Comparison of ENCODE assay signal across 15 cellular contexts in the genomic region with DNA sequence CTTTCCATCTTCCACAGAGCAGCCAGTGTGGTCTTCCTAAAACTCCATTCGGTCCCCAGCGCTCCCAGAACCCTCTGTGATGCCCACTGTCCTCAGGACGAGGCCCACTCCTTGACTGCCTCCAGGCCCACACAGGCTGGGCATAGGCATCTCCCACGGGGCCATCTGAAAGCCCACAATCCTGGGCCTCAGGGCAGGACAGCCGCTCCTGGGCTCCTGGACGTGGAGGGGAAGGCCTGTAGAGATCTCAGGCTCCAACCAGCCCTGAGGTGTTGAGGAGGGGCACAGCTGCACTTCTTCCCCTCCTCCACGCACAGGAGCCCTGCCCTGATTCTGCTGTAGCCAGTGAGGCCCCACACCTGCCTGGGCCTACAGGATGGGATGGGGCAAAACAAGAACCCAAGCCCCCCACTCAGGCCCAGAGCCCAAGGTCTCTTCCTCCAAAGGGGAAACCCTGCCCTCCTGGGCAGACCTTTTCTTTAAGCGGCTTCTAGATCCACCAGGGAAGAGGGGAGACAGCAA.
DNase-seq lines count a peak whose midpoint lies in the region; ATAC-seq and TF ChIP-seq lines count a peak whose summit lies in the region.
"Had no signal": no experiment of that assay in that cellular context is flagged by ENCODE, and none has a peak within 500 bp of the region (broad histone marks: within the 10 kb centered on the region; RNA-seq: fewer than 3 reads in every experiment).

No MANE protein-coding gene starts in this region.

- H2AFZ ChIP-seq in Loucy (ENCODE audit: low read length): no peak overlapping the region

- peak overlapping the region; percentile 97 for H3K27ac Mint-ChIP-seq in stimulated activated naive B cell treated with anti-CD40 and anti-IgM and Interleukin-4, amounts not matched to agents 10 μg/mL and 1 μg/mL and 100 μg/mL, for 72 hours

- H3K79me2 ChIP-seq in Loucy (ENCODE audit: insufficient read depth, low read length): no peaks in the 10 kb centered on the region

- no peak for ATAC-seq in stimulated activated naive B cell treated with anti-CD40 and anti-IgM and Interleukin-4, amounts not matched to agents 10 μg/mL and 1 μg/mL and 100 μg/mL, for 72 hours (replicated peaks)
- no peak for ATAC-seq in HG02870 (IDR thresholded peaks at IDR 0.05; ENCODE audit: unreplicated experiment)
- ATAC-seq in HG02642 (IDR thresholded peaks at IDR 0.05; ENCODE audit: poor library complexity, unreplicated experiment): no peak

- H3K4me3 Mint-ChIP-seq in stimulated activated naive B cell treated with anti-CD40 and anti-IgM and Interleukin-4, amounts not matched to agents 10 μg/mL and 1 μg/mL and 100 μg/mL, for 72 hours: peak overlapping the region in 1 of 2 donors; percentile 7

- no peaks in the 10 kb centered on the region for H3K9me3 ChIP-seq in Loucy (ENCODE audit: insufficient read depth, low read depth, low read length)
- no peaks in the 10 kb centered on the region for H3K9me3 ChIP-seq in effector memory CD4-positive, alpha-beta T cell (ENCODE audit: control insufficient read depth, low read length)
- H3K9me3 ChIP-seq: thyroid gland had no signal

- peak overlapping the region; percentile 63 for H3K4me2 ChIP-seq in Loucy (ENCODE audit: low read depth, low read length, poor library complexity, severe bottlenecking)
- H3K4me2 ChIP-seq: smooth muscle cell had no signal

- peaks cover 39 to 52% of the 10 kb centered on the region in 2 donors for H3K4me1 Mint-ChIP-seq in stimulated activated naive B cell treated with anti-CD40 and anti-IgM and Interleukin-4, amounts not matched to agents 10 μg/mL and 1 μg/mL and 100 μg/mL, for 72 hours

- H3K27me3 Mint-ChIP-seq in stimulated activated naive B cell treated with anti-CD40 and anti-IgM and Interleukin-4, amounts not matched to agents 10 μg/mL and 1 μg/mL and 100 μg/mL, for 72 hours: no peaks in the 10 kb centered on the region

- no peaks in the 10 kb centered on the region for H3K36me3 ChIP-seq in Loucy (ENCODE audit: insufficient read depth, low read length)
- no peaks in the 10 kb centered on the region for H3K36me3 ChIP-seq in effector memory CD4-positive, alpha-beta T cell (ENCODE audit: control insufficient read depth, insufficient read depth, low read length)
- H3K36me3 ChIP-seq: thyroid gland had no signal

- H3K36me3 Mint-ChIP-seq in stimulated activated naive B cell treated with anti-CD40 and anti-IgM and Interleukin-4, amounts not matched to agents 10 μg/mL and 1 μg/mL and 100 μg/mL, for 72 hours: peaks cover 0 to under 1% of the 10 kb centered on the region in 2 donors

- H3F3A ChIP-seq in Loucy (ENCODE audit: low read depth): no peaks in the 10 kb centered on the region

- H3K9ac ChIP-seq in Loucy (ENCODE audit: low read depth, low read length, poor library complexity, severe bottlenecking): peak overlapping the region; percentile 43

- H3K9me3 Mint-ChIP-seq in stimulated activated naive B cell treated with anti-CD40 and anti-IgM and Interleukin-4, amounts not matched to agents 10 μg/mL and 1 μg/mL and 100 μg/mL, for 72 hours: no peaks in the 10 kb centered on the region

- H3K4me3 ChIP-seq in Loucy (ENCODE audit: low read length, poor library complexity, severe bottlenecking): peak overlapping the region; percentile 60
- peak overlapping the region; percentile 29 for H3K4me3 ChIP-seq in effector memory CD4-positive, alpha-beta T cell (ENCODE audit: insufficient read depth, low read depth, low read length, poor library complexity, severe bottlenecking)
- H3K4me3 ChIP-seq: coronary artery, smooth muscle cell, thyroid gland had no signal

- no peaks in the 10 kb centered on the region for H3K9me2 ChIP-seq in Loucy (replicated peaks; ENCODE audit: low read depth, low read length)

- peaks cover 24% of the 10 kb centered on the region for H3K4me1 ChIP-seq in Loucy (ENCODE audit: insufficient read depth, low read length, poor library complexity, severe bottlenecking)
- H3K4me1 ChIP-seq in effector memory CD4-positive, alpha-beta T cell (ENCODE audit: control insufficient read depth, insufficient read depth, low read length, poor library complexity, severe bottlenecking): peaks cover 37% of the 10 kb centered on the region

- no peak for TF ChIP-seq CTCF in Loucy (conservative IDR thresholded peaks at IDR 0.05; ENCODE audit: low read length)

- no peaks in the 10 kb centered on the region for H3K27me3 ChIP-seq in Loucy (ENCODE audit: insufficient read depth, low read length, poor library complexity, severe bottlenecking)
- H3K27me3 ChIP-seq in effector memory CD4-positive, alpha-beta T cell (replicated peaks; ENCODE audit: control insufficient read depth, insufficient read depth, low read length, poor library complexity, severe bottlenecking): no peaks in the 10 kb centered on the region
- H3K27me3 ChIP-seq: thyroid gland had no signal

- peak overlapping the region; percentile 75 for H3K27ac ChIP-seq in effector memory CD4-positive, alpha-beta T cell (ENCODE audit: insufficient read depth, low read length, poor library complexity, severe bottlenecking)
- H3K27ac ChIP-seq: thyroid gland had no signal

- peak; percentile 67 for DNase-seq in activated effector memory CD4-positive, alpha-beta T cell treated with anti-CD3 and anti-CD28 coated beads, Interleukin-2, amount 50 U/mL, for 16 hours
- DNase-seq in activated effector memory CD4-positive, alpha-beta T cell treated with Interleukin-2 at 50 U/mL for 16 hours: no peak
- DNase-seq in effector memory CD4-positive, alpha-beta T cell: no peak
- no peak for DNase-seq in stimulated activated naive B cell treated with anti-CD40 and anti-IgM and Interleukin-4, amounts not matched to agents 10 μg/mL and 1 μg/mL and 100 μg/mL, for 72 hours
- DNase-seq in HK-2 (ENCODE audit: unreplicated experiment): no peak
- DNase-seq: DMS53, NCI-H1694, NCI-H524, nucleus accumbens, thyroid gland had no signal

- no peaks in the 10 kb centered on the region for H4K20me1 ChIP-seq in Loucy (ENCODE audit: insufficient read depth, low read length, poor library complexity, severe bottlenecking)
